1 cellular context compared by ENCODE assay signal in the genomic region with DNA sequence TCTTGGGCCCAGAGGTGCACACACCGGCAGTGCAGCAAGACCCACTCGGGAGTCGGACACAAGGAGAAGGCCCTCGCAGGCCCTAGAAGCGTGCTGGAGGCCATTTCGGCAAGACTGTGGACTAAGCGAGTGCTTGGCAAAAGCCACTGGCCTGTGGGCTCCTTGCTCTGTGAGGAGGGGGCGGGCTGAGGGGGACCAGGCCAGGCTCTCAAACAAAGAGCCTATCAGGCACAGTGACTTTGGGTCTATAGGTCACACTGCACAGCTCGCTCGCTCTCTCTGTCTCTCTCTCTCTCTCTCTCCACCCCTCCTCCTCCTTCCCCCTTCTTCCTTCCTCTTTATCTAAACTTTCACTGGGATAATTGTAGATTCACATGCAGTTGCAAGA.
TF ChIP-seq lines count a peak whose summit lies in the region.

No MANE protein-coding gene starts in this region.

TF ChIP-seq in HepG2, 621 proteins besides CTCF, POLR2A, EP300 and RAD21 (continued from another document):
- TF ChIP-seq, protein P1, sequence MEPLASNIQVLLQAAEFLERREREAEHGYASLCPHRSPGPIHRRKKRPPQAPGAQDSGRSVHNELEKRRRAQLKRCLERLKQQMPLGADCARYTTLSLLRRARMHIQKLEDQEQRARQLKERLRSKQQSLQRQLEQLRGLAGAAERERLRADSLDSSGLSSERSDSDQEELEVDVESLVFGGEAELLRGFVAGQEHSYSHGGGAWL (CRISPR knock-in tag; IDR thresholded peaks at IDR 0.05): no peak
- TF ChIP-seq ZNF577 (CRISPR knock-in tag; IDR thresholded peaks at IDR 0.05; ENCODE audit: borderline replicate concordance, low read depth): no peak
- TF ChIP-seq EEA1 (CRISPR knock-in tag; IDR thresholded peaks at IDR 0.05; ENCODE audit: borderline replicate concordance): no peak
- no peak for TF ChIP-seq ASH2L (IDR thresholded peaks at IDR 0.05; ENCODE audit: insufficient read length, low read depth, low read length)
- TF ChIP-seq MLXIP (CRISPR knock-in tag; IDR thresholded peaks at IDR 0.05; ENCODE audit: borderline replicate concordance): no peak
- no peak for TF ChIP-seq NFE2 (CRISPR knock-in tag; IDR thresholded peaks at IDR 0.05)
- TF ChIP-seq ZBTB46 (CRISPR knock-in tag; IDR thresholded peaks at IDR 0.05; ENCODE audit: borderline replicate concordance): no peak
- TF ChIP-seq, protein P2, sequence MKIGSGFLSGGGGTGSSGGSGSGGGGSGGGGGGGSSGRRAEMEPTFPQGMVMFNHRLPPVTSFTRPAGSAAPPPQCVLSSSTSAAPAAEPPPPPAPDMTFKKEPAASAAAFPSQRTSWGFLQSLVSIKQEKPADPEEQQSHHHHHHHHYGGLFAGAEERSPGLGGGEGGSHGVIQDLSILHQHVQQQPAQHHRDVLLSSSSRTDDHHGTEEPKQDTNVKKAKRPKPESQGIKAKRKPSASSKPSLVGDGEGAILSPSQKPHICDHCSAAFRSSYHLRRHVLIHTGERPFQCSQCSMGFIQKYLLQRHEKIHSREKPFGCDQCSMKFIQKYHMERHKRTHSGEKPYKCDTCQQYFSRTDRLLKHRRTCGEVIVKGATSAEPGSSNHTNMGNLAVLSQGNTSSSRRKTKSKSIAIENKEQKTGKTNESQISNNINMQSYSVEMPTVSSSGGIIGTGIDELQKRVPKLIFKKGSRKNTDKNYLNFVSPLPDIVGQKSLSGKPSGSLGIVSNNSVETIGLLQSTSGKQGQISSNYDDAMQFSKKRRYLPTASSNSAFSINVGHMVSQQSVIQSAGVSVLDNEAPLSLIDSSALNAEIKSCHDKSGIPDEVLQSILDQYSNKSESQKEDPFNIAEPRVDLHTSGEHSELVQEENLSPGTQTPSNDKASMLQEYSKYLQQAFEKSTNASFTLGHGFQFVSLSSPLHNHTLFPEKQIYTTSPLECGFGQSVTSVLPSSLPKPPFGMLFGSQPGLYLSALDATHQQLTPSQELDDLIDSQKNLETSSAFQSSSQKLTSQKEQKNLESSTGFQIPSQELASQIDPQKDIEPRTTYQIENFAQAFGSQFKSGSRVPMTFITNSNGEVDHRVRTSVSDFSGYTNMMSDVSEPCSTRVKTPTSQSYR (CRISPR knock-in tag; IDR thresholded peaks at IDR 0.05; ENCODE audit: borderline replicate concordance): peak; percentile 48; the same call in 1 of the 2 replicates
- no peak for TF ChIP-seq SOX13 (IDR thresholded peaks at IDR 0.05)
- 0 out of 4 replicates have a peak, but pooled peaks of 1 of the 2 experiments have one; percentile 31 for TF ChIP-seq SOX13 (CRISPR knock-in tag; conservative IDR thresholded peaks at IDR 0.05 in 1 of 2, IDR thresholded peaks at IDR 0.05 in 1 of 2)
- TF ChIP-seq ZNF335 (CRISPR knock-in tag; IDR thresholded peaks at IDR 0.05): no peak
- no peak for TF ChIP-seq MIXL1 (CRISPR knock-in tag; IDR thresholded peaks at IDR 0.05)
- no peak for TF ChIP-seq ZNF136 (CRISPR knock-in tag; IDR thresholded peaks at IDR 0.05; ENCODE audit: low read depth)
- no peak for TF ChIP-seq RERE (CRISPR knock-in tag; IDR thresholded peaks at IDR 0.05; ENCODE audit: low read depth)
- TF ChIP-seq ZNF329 (CRISPR knock-in tag; IDR thresholded peaks at IDR 0.05; ENCODE audit: low read depth): no peak
- TF ChIP-seq, protein P3, sequence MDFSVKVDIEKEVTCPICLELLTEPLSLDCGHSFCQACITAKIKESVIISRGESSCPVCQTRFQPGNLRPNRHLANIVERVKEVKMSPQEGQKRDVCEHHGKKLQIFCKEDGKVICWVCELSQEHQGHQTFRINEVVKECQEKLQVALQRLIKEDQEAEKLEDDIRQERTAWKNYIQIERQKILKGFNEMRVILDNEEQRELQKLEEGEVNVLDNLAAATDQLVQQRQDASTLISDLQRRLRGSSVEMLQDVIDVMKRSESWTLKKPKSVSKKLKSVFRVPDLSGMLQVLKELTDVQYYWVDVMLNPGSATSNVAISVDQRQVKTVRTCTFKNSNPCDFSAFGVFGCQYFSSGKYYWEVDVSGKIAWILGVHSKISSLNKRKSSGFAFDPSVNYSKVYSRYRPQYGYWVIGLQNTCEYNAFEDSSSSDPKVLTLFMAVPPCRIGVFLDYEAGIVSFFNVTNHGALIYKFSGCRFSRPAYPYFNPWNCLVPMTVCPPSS (IDR thresholded peaks at IDR 0.05): no peak
- no peak for TF ChIP-seq EHMT2 (IDR thresholded peaks at IDR 0.05; ENCODE audit: borderline replicate concordance, low read depth, low read length)
- no peak for TF ChIP-seq E2F5 (CRISPR knock-in tag; conservative IDR thresholded peaks at IDR 0.05)
- peak; percentile 61; the same call in 1 of the 2 replicates for TF ChIP-seq HNF4G (IDR thresholded peaks at IDR 0.05; ENCODE audit: borderline replicate concordance, low read depth, low read length)
- TF ChIP-seq HNF4G (CRISPR knock-in tag; IDR thresholded peaks at IDR 0.05; ENCODE audit: borderline replicate concordance, low read depth): no peak
- TF ChIP-seq NR2F6 (IDR thresholded peaks at IDR 0.05): peak; percentile 34; the same call in 1 of the 2 replicates
- TF ChIP-seq NR2F6 (CRISPR knock-in tag; IDR thresholded peaks at IDR 0.05): 0 out of 2 replicates have a peak, but pooled peaks have one; percentile 34
- no peak for TF ChIP-seq ZNF674 (CRISPR knock-in tag; IDR thresholded peaks at IDR 0.05; ENCODE audit: low read depth)
- TF ChIP-seq SMAD3 (CRISPR knock-in tag; IDR thresholded peaks at IDR 0.05): no peak
- TF ChIP-seq ZSCAN20 (CRISPR knock-in tag; IDR thresholded peaks at IDR 0.05; ENCODE audit: borderline replicate concordance): no peak
- no peak for TF ChIP-seq ZNF3 (CRISPR knock-in tag; IDR thresholded peaks at IDR 0.05)
- no peak for TF ChIP-seq ZBTB3 (CRISPR knock-in tag; IDR thresholded peaks at IDR 0.05; ENCODE audit: borderline replicate concordance, low read depth)
- TF ChIP-seq ZNF839 (CRISPR knock-in tag; IDR thresholded peaks at IDR 0.05; ENCODE audit: borderline replicate concordance): no peak
- TF ChIP-seq SOX6 (IDR thresholded peaks at IDR 0.05): no peak
- peak; percentile 42 for TF ChIP-seq SOX6 (CRISPR knock-in tag; IDR thresholded peaks at IDR 0.05)
- peak; percentile 26; the same call in 1 of the 2 replicates for TF ChIP-seq GATAD2A (CRISPR knock-in tag; IDR thresholded peaks at IDR 0.05)
- no peak for TF ChIP-seq ZUFSP (CRISPR knock-in tag; IDR thresholded peaks at IDR 0.05; ENCODE audit: borderline replicate concordance)
- no peak for TF ChIP-seq THRA (CRISPR knock-in tag; IDR thresholded peaks at IDR 0.05; ENCODE audit: borderline replicate concordance)
TF ChIP-seq in HepG2: peak in this region for 18.
